1 cellular context compared by ENCODE assay signal in the genomic region with DNA sequence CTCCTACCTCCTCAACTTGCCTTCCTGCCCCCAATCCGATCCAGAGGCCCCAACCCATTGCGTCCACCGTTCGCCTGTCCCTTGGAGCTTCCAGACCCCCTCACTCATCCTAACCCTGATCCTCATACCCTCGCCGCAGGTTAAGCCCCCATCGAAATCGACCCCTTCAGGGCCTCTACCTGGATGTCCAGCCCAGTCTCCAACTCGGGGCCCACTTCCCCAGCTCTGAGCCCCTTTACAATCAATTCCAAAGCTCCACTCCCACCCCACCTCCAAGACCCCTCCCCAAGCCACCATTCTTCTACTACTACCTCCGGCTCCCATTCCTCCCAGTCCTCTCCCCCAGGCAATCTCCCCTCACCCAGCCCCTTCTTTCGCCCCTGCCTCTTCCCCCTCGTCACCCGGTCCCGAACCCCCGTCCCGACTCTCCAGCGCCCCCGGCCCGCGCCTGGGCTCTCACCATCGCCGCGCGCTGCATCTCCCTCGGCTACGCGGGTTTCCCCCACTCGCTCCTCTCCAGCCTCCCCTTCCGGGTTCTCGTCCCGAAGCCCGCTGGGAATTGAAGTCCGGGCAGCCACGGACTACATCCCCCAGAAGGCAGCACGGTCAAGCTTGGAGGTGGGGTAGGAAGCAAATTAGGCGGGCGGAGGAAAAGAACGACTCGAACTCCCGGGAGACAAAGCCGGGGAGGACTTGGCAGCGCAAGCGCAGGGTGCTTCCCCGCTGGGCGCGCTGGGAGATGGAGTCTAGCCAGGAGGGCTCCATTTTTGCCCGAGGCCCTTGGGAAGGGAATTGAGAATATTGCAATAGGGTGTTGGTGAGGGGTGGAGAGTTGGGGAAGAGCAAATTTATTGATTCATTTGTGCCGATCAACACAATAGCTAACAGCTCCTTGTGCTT.
TF ChIP-seq lines count a peak whose summit lies in the region.

A gene with protein sequence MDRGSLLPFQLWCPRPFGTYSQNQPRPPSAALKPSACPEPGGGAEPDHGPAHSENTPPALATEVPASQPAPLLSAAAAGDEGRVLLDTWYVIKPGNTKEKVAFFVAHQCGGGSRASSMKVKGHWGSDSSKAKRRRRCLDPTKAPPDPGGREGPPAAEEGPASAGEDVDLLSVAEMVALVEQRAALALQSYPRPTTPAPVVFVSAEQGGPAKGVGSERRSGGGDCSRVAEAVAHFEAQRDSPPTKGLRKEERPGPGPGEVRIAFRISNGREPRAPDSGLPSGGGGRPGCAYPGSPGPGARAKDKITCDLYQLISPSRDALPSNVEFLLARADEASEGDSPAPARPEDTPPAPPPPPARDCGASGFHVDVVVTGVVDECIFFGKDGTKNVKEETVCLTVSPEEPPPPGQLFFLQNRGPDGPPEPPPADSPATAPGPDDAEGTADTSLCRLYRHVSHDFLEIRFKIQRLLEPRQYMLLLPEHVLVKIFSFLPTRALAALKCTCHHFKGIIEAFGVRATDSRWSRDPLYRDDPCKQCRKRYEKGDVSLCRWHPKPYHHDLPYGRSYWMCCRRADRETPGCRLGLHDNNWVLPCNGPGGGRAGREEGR (minus strand): TSS at position 508 of the 900 bp plus-strand sequence. CDS start 17,401 bp downstream, outside the sequence.

TF ChIP-seq in GM23338, 12 proteins besides CTCF, POLR2A, EP300 and RAD21 (continued from another document):
- TF ChIP-seq, protein P1, sequence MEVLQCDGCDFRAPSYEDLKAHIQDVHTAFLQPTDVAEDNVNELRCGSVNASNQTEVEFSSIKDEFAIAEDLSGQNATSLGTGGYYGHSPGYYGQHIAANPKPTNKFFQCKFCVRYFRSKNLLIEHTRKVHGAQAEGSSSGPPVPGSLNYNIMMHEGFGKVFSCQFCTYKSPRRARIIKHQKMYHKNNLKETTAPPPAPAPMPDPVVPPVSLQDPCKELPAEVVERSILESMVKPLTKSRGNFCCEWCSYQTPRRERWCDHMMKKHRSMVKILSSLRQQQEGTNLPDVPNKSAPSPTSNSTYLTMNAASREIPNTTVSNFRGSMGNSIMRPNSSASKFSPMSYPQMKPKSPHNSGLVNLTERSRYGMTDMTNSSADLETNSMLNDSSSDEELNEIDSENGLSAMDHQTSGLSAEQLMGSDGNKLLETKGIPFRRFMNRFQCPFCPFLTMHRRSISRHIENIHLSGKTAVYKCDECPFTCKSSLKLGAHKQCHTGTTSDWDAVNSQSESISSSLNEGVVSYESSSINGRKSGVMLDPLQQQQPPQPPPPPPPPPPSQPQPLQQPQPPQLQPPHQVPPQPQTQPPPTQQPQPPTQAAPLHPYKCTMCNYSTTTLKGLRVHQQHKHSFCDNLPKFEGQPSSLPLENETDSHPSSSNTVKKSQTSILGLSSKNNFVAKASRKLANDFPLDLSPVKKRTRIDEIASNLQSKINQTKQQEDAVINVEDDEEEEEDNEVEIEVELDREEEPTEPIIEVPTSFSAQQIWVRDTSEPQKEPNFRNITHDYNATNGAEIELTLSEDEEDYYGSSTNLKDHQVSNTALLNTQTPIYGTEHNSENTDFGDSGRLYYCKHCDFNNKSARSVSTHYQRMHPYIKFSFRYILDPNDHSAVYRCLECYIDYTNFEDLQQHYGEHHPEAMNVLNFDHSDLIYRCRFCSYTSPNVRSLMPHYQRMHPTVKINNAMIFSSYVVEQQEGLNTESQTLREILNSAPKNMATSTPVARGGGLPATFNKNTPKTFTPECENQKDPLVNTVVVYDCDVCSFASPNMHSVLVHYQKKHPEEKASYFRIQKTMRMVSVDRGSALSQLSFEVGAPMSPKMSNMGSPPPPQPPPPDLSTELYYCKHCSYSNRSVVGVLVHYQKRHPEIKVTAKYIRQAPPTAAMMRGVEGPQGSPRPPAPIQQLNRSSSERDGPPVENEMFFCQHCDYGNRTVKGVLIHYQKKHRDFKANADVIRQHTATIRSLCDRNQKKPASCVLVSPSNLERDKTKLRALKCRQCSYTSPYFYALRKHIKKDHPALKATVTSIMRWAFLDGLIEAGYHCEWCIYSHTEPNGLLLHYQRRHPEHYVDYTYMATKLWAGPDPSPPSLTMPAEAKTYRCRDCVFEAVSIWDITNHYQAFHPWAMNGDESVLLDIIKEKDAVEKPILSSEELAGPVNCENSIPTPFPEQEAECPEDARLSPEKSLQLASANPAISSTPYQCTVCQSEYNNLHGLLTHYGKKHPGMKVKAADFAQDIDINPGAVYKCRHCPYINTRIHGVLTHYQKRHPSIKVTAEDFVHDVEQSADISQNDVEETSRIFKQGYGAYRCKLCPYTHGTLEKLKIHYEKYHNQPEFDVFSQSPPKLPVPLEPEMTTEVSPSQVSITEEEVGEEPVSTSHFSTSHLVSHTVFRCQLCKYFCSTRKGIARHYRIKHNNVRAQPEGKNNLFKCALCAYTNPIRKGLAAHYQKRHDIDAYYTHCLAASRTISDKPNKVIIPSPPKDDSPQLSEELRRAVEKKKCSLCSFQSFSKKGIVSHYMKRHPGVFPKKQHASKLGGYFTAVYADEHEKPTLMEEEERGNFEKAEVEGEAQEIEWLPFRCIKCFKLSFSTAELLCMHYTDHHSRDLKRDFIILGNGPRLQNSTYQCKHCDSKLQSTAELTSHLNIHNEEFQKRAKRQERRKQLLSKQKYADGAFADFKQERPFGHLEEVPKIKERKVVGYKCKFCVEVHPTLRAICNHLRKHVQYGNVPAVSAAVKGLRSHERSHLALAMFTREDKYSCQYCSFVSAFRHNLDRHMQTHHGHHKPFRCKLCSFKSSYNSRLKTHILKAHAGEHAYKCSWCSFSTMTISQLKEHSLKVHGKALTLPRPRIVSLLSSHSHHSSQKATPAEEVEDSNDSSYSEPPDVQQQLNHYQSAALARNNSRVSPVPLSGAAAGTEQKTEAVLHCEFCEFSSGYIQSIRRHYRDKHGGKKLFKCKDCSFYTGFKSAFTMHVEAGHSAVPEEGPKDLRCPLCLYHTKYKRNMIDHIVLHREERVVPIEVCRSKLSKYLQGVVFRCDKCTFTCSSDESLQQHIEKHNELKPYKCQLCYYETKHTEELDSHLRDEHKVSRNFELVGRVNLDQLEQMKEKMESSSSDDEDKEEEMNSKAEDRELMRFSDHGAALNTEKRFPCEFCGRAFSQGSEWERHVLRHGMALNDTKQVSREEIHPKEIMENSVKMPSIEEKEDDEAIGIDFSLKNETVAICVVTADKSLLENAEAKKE (CRISPR knock-in tag; IDR thresholded peaks at IDR 0.05): no peak
- TF ChIP-seq ZNF114 (CRISPR knock-in tag; IDR thresholded peaks at IDR 0.05) (no peak), ZNF331 (CRISPR knock-in tag; IDR thresholded peaks at IDR 0.05; ENCODE audit: low read depth) (no peak), POLR2AphosphoS5 (IDR thresholded peaks at IDR 0.05; ENCODE audit: low read depth) (peak; percentile 94)
- TF ChIP-seq, protein P2, sequence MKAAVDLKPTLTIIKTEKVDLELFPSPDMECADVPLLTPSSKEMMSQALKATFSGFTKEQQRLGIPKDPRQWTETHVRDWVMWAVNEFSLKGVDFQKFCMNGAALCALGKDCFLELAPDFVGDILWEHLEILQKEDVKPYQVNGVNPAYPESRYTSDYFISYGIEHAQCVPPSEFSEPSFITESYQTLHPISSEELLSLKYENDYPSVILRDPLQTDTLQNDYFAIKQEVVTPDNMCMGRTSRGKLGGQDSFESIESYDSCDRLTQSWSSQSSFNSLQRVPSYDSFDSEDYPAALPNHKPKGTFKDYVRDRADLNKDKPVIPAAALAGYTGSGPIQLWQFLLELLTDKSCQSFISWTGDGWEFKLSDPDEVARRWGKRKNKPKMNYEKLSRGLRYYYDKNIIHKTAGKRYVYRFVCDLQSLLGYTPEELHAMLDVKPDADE (IDR thresholded peaks at IDR 0.05): peak; percentile 99
- TF ChIP-seq, protein P3, sequence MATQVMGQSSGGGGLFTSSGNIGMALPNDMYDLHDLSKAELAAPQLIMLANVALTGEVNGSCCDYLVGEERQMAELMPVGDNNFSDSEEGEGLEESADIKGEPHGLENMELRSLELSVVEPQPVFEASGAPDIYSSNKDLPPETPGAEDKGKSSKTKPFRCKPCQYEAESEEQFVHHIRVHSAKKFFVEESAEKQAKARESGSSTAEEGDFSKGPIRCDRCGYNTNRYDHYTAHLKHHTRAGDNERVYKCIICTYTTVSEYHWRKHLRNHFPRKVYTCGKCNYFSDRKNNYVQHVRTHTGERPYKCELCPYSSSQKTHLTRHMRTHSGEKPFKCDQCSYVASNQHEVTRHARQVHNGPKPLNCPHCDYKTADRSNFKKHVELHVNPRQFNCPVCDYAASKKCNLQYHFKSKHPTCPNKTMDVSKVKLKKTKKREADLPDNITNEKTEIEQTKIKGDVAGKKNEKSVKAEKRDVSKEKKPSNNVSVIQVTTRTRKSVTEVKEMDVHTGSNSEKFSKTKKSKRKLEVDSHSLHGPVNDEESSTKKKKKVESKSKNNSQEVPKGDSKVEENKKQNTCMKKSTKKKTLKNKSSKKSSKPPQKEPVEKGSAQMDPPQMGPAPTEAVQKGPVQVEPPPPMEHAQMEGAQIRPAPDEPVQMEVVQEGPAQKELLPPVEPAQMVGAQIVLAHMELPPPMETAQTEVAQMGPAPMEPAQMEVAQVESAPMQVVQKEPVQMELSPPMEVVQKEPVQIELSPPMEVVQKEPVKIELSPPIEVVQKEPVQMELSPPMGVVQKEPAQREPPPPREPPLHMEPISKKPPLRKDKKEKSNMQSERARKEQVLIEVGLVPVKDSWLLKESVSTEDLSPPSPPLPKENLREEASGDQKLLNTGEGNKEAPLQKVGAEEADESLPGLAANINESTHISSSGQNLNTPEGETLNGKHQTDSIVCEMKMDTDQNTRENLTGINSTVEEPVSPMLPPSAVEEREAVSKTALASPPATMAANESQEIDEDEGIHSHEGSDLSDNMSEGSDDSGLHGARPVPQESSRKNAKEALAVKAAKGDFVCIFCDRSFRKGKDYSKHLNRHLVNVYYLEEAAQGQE (IDR thresholded peaks at IDR 0.05; ENCODE audit: unreplicated experiment): no peak
